ENCODE assay signal across 26 cellular contexts in genomic region chr5:56648460-56649034, GRCh38.
"Had no signal": no experiment of that assay in that cellular context is flagged by ENCODE, and none has a peak within 500 bp of the region (broad histone marks: within the 10 kb centered on the region; RNA-seq: fewer than 3 reads in every experiment).

No MANE protein-coding gene starts in this region.

- H3K9me3 ChIP-seq: breast epithelium, esophagus muscularis mucosa, left lung, spleen, tibial artery had no signal

- H3K36me3 Mint-ChIP-seq: activated naive CD8-positive, alpha-beta T cell treated with anti-CD3 and anti-CD28 coated beads, Interleukin-2, amount 10 ng/mL, durations not matched to agents 7 days and 5 days; immature natural killer cell; naive thymus-derived CD8-positive, alpha-beta T cell; neural progenitor cell had no signal

- H3K4me1 ChIP-seq: breast epithelium, neural progenitor cell had no signal

- H3K4me1 Mint-ChIP-seq: neural progenitor cell had no signal

- ATAC-seq: left lung; naive thymus-derived CD8-positive, alpha-beta T cell had no signal

- DNase-seq: activated CD4-positive, alpha-beta T cell treated with anti-CD3 and anti-CD28 coated beads for 1 hour; activated CD8-positive, alpha-beta memory T cell treated with anti-CD3 and anti-CD28 coated beads for 24 hours; activated CD8-positive, alpha-beta memory T cell treated with anti-CD3 and anti-CD28 coated beads, Interleukin-2, amount 50 U/mL, for 4 hours; activated gamma-delta T cell treated with Interleukin-2 at 50 U/mL for 16 hours; activated naive CD8-positive, alpha-beta T cell treated with anti-CD3 and anti-CD28 coated beads, Interleukin-2, amount 10 ng/mL, durations not matched to agents 7 days and 5 days; amniotic stem cell; cerebellar nuclear complex; glutamatergic neuron; immature natural killer cell; left lung; naive thymus-derived CD8-positive, alpha-beta T cell; retina; spleen; stimulated activated CD4-positive, alpha-beta T cell treated with anti-CD3 and anti-CD28 coated beads, Interleukin-4, amount 100 ng/mL, for 24 hours; tibial artery had no signal

- H3K4me3 ChIP-seq: breast epithelium, coronary artery, esophagus muscularis mucosa, hepatocyte, left lung, lung, neural progenitor cell, spleen, tibial artery had no signal

- H3K79me2 ChIP-seq: hepatocyte had no signal

- H2AFZ ChIP-seq: hepatocyte, neural progenitor cell had no signal

- H3K36me3 ChIP-seq: breast epithelium, esophagus muscularis mucosa, left lung, neural progenitor cell, spleen, tibial artery had no signal

- H3K27ac ChIP-seq: breast epithelium, coronary artery, esophagus muscularis mucosa, hepatocyte, left lung, neural progenitor cell, spleen, tibial artery, VCaP had no signal

- H3K9ac ChIP-seq: neural progenitor cell had no signal

- H3K27me3 Mint-ChIP-seq: naive thymus-derived CD8-positive, alpha-beta T cell; stimulated activated naive CD8-positive, alpha-beta T cell treated with anti-CD3 and anti-CD28 coated beads, Interleukin-15, Interleukin-2, amounts not matched to agents 100 ng/mL and 50 ng/mL, for 24 hours had no signal

- H3K27me3 ChIP-seq: breast epithelium, esophagus muscularis mucosa, hepatocyte, left lung, neural progenitor cell, spleen, tibial artery had no signal

- H3K4me3 Mint-ChIP-seq: activated naive CD8-positive, alpha-beta T cell treated with anti-CD3 and anti-CD28 coated beads, Interleukin-2, amount 10 ng/mL, durations not matched to agents 7 days and 5 days; immature natural killer cell; naive thymus-derived CD8-positive, alpha-beta T cell; neural progenitor cell; stimulated activated naive CD8-positive, alpha-beta T cell treated with anti-CD3 and anti-CD28 coated beads, Interleukin-15, Interleukin-2, amounts not matched to agents 100 ng/mL and 50 ng/mL, for 24 hours; T-helper 2 cell treated with Interferon-gamma antibody and Interleukin-4, amounts not matched to agents 5 μg/mL and 100 μg/mL, for 36 hours had no signal

- H3K4me2 ChIP-seq: hepatocyte, neural progenitor cell had no signal

- H3K9me3 Mint-ChIP-seq: immature natural killer cell; naive thymus-derived CD8-positive, alpha-beta T cell; neural progenitor cell; stimulated activated naive CD8-positive, alpha-beta T cell treated with anti-CD3 and anti-CD28 coated beads, Interleukin-15, Interleukin-2, amounts not matched to agents 100 ng/mL and 50 ng/mL, for 24 hours; T-helper 2 cell treated with Interferon-gamma antibody and Interleukin-4, amounts not matched to agents 5 μg/mL and 100 μg/mL, for 36 hours had no signal

- H3K27ac Mint-ChIP-seq: activated naive CD8-positive, alpha-beta T cell treated with anti-CD3 and anti-CD28 coated beads, Interleukin-2, amount 10 ng/mL, durations not matched to agents 7 days and 5 days; immature natural killer cell; neural progenitor cell; progenitor cell of endocrine pancreas; stimulated activated naive CD8-positive, alpha-beta T cell treated with anti-CD3 and anti-CD28 coated beads, Interleukin-15, Interleukin-2, amounts not matched to agents 100 ng/mL and 50 ng/mL, for 24 hours; T-helper 2 cell treated with Interferon-gamma antibody and Interleukin-4, amounts not matched to agents 5 μg/mL and 100 μg/mL, for 36 hours had no signal

- FAIRE-seq: frontal cortex had no signal
